In the genomic region with DNA sequence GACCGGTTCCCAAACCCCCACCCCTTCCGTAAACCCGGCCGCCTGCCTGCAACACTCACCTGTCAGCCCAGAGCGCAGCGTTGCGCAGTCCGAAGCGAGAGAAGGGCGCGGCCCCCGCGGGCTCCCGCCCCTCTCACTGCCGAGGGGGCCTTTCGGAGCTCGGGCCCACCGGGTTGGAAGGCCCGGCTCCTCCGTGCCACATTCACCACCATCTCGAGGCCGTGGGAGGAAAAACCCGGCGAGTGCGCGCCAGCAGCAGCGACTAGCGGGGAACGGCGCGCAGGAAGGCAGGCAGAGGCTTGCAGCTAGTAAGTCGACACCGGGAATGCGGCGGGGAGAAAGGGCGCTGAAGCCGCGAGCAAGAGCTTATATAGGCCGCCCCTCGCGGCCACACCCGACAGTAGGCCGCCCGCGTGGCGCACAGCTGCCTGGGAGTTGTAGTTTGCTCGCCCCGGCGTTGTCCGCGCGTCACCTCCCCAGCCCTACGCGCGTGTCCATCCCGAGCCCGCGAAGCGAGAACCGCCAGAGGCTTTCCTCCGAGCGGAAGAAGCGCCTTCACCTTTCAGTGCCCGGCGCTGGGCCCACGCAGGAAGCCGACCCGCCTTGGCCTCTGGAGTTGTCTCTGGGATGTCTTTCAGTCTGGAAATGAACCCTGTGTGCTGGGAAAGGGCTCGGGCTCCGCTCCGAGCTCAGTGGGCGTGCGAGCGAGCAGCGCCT, we compare ENCODE assay signal across 8 cellular contexts. TPM values are rescaled to one million over a fixed set of nuclear protein-coding genes. Genes with fewer than 3 reads are reported as not detected.
A peak's percentile ranks its signal among the peaks of the same experiment; 100 is the strongest.
DNase-seq lines count a peak whose midpoint lies in the region; ATAC-seq, FAIRE-seq and TF ChIP-seq lines count a peak whose summit lies in the region.

No MANE protein-coding gene starts in this region.

- H3K79me2 ChIP-seq in keratinocyte (ENCODE audit: control insufficient read depth, insufficient read depth, low read length), result peaks cover 29% of the 10 kb centered on the region

- CTCF ChIA-PET in activated B cell treated with CpG ODN at 0.5 μM for 24 hours (lab: Charles Lee), result interaction anchor here (0.9 to 2.2 kb wide), 13 partner anchors 19 to 333 kb away, joined by 3 to 10 read pairs (median 4); partner anchors contain the start of genes PHACTR4, RNU11, TAF12 and TRNAU1AP

- peaks cover 24% of the 10 kb centered on the region for H3K4me1 ChIP-seq in keratinocyte (ENCODE audit: control insufficient read depth, extremely low read depth, insufficient read depth, low read length)

- no peaks in the 10 kb centered on the region for H3K27me3 Mint-ChIP-seq in activated B cell treated with CpG ODN at 0.5 μM for 24 hours

- dilution Hi-C loops in keratinocyte (cut with MboI; ENCODE audit: extremely low pct_ligation_motif_present, low sequenced_read_pairs), result no loop called here

- peaks cover 48% of the 10 kb centered on the region for H3K4me1 Mint-ChIP-seq in activated B cell treated with CpG ODN at 0.5 μM for 24 hours

- peak overlapping the region; percentile 96 for H3K4me3 Mint-ChIP-seq in activated B cell treated with CpG ODN at 0.5 μM for 24 hours

- H3K27ac ChIP-seq in caudate nucleus (ENCODE audit: low read depth, low read length) (peak overlapping the region; percentile 87), keratinocyte (ENCODE audit: control insufficient read depth, insufficient read depth, low read length) (peak overlapping the region; percentile 84)

- DNase-seq in AG08396 (ENCODE audit: low spot score) (peak; percentile 99), NCI-H2196 treated with DMSO at 0.1 percent for 48 hours (lab: John Stamatoyannopoulos, UW; ENCODE audit: unreplicated experiment) (peak; percentile 93), activated B cell treated with CpG ODN at 0.5 μM for 24 hours (peak; percentile 94), caudate nucleus (lab: John Stamatoyannopoulos, UW) (peak; percentile 30 to 97 (median 91)), keratinocyte (ENCODE audit: low read depth, low spot score) (peak; percentile 91)
- peak; percentile 91 to 93 (median 93) for DNase-seq in stimulated activated CD4-positive, alpha-beta T cell treated with anti-CD3 and anti-CD28 coated beads, Interleukin-12 subunit alpha, Interleukin-12 subunit beta, amount 100 ng/mL, for 48 hours (ENCODE audit: low read depth in 2 of 3, low spot score in 1 of 3)

- no peaks in the 10 kb centered on the region for H3K27me3 ChIP-seq in keratinocyte (ENCODE audit: control insufficient read depth, extremely low read depth, insufficient read depth, low read length)

- H4K20me1 ChIP-seq in keratinocyte (ENCODE audit: control insufficient read depth, extremely low read depth, insufficient read depth, low read length), result peaks cover 27% of the 10 kb centered on the region

- peak; percentile 65 for ATAC-seq in GM18873 (IDR thresholded peaks at IDR 0.05; ENCODE audit: low FRiP score, unreplicated experiment)
- ATAC-seq in HG03135 (IDR thresholded peaks at IDR 0.05; ENCODE audit: unreplicated experiment), result peak; percentile 83
- peak; percentile 90 for ATAC-seq in activated B cell treated with CpG ODN at 0.5 μM for 24 hours (ENCODE audit: low read depth)

- TF ChIP-seq CTCF in activated B cell treated with CpG ODN at 0.5 μM for 24 hours (IDR thresholded peaks at IDR 0.05) (no peak), keratinocyte (optimal IDR thresholded peaks at IDR 0.05 in 1 of 3, IDR thresholded peaks at IDR 0.05 in 1 of 3, conservative IDR thresholded peaks at IDR 0.05 in 1 of 3; ENCODE audit: extremely low read depth in 1 of 3, insufficient read depth in 2 of 3, low read length in 3 of 3) (no peak)

- peak overlapping the region; percentile 76 to 88 (median 84) for H3K4me3 ChIP-seq in keratinocyte (ENCODE audit: control insufficient read depth in 2 of 3, extremely low read depth in 1 of 3, insufficient read depth in 2 of 3, low read depth in 1 of 3, low read length in 3 of 3)

- no peak for FAIRE-seq in keratinocyte (lab: Jason Lieb, UNC)

- intact Hi-C loops in activated B cell treated with CpG ODN at 0.5 μM for 24 hours (cut with micrococcal nuclease), result loop anchor here (1.0 to 5.0 kb wide), 11 partner anchors 11 to 601 kb away; partner anchors contain the start of genes RAB42, RCC1, RNU11 and SRSF4

- H3K27ac Mint-ChIP-seq in activated B cell treated with CpG ODN at 0.5 μM for 24 hours, result peak overlapping the region; percentile 91

- H3K9me1 ChIP-seq in keratinocyte (ENCODE audit: control insufficient read depth, extremely low read depth, insufficient read depth, low read length), result peaks cover 6% of the 10 kb centered on the region

- peak overlapping the region; percentile 84 for H2AFZ ChIP-seq in keratinocyte (ENCODE audit: control insufficient read depth, low read length)

- no peaks in the 10 kb centered on the region for H3K9me3 Mint-ChIP-seq in activated B cell treated with CpG ODN at 0.5 μM for 24 hours

- peak overlapping the region; percentile 85 for H3K9ac ChIP-seq in keratinocyte (ENCODE audit: control insufficient read depth, extremely low read depth, insufficient read depth, low read length)

- H3K4me2 ChIP-seq in keratinocyte (ENCODE audit: control insufficient read depth, extremely low read depth, insufficient read depth, low read depth, low read length), result peak overlapping the region; percentile 99

- peaks cover 48% of the 10 kb centered on the region for H3K36me3 Mint-ChIP-seq in activated B cell treated with CpG ODN at 0.5 μM for 24 hours (ENCODE audit: low read depth)

- H3K36me3 ChIP-seq in keratinocyte (ENCODE audit: control insufficient read depth in 2 of 2, extremely low read depth in 1 of 2, insufficient read depth in 2 of 2, low read length in 2 of 2), result peaks cover 21 to 32% of the 10 kb centered on the region in 2 experiments

- no peaks in the 10 kb centered on the region for H3K9me3 ChIP-seq in keratinocyte (ENCODE audit: control insufficient read depth, low read depth, low read length)

- POLR2A ChIA-PET in activated B cell treated with CpG ODN at 0.5 μM for 24 hours (lab: Charles Lee), result interaction anchor here (0.5 to 9.4 kb wide), 58 partner anchors 9 to 809 kb away, joined by 3 to 221 read pairs (median 6); partner anchors contain the start of genes ATP5IF1, EYA3, GMEB1 and MED18

RNA-seq across cellular contexts. Expression of gene RAB42, which starts 10.4 kb away (rescaled TPM):
- 0.20 and 0.29 TPM in 2 replicates for total RNA-seq in activated B cell treated with CpG ODN at 0.5 μM for 24 hours
- 0.05 to 0.27 TPM (median 0.17 TPM) in 3 replicates for polyA plus RNA-seq in keratinocyte
- not detected for polyA plus RNA-seq in keratinocyte (2011; ENCODE audit: low read depth)
- polyA plus RNA-seq in keratinocyte (2011; cell fraction: cytosol; rRNA removed), result 0.09 and 0.12 TPM in 2 replicates
- 0.15 TPM in 1 of 2 replicates, not detected in the other for polyA plus RNA-seq in keratinocyte (2011; cell fraction: nucleus; rRNA removed)
- polyA plus RNA-seq in keratinocyte (2012; ENCODE audit: low replicate concordance), result 0.08 and 0.09 TPM in 2 replicates
- 0.16 to 0.30 TPM in 2 of 3 replicates, not detected in the other for polyA minus RNA-seq in keratinocyte
- not detected for polyA minus RNA-seq in keratinocyte (2011; cell fraction: cytosol; rRNA and poly(A)+ RNA removed)
- 0.42 TPM in 1 of 2 replicates, not detected in the other for polyA minus RNA-seq in keratinocyte (2011; cell fraction: nucleus; rRNA and poly(A)+ RNA removed)

RNA-seq across cellular contexts. Expression of gene TRNAU1AP, which starts 28.8 kb away (rescaled TPM):
- total RNA-seq in activated B cell treated with CpG ODN at 0.5 μM for 24 hours, result 36.9 and 42.0 TPM in 2 replicates
- 28.9 to 43.5 TPM (median 40.4 TPM) in 3 replicates for polyA plus RNA-seq in keratinocyte
- polyA plus RNA-seq in keratinocyte (2011; ENCODE audit: low read depth), result 20.9 TPM
- polyA plus RNA-seq in keratinocyte (2011; cell fraction: cytosol; rRNA removed), result 23.1 and 27.7 TPM in 2 replicates
- 33.8 and 34.5 TPM in 2 replicates for polyA plus RNA-seq in keratinocyte (2011; cell fraction: nucleus; rRNA removed)
- polyA plus RNA-seq in keratinocyte (2012; ENCODE audit: low replicate concordance), result 25.7 and 31.9 TPM in 2 replicates
- 10.1 to 19.9 TPM (median 11.8 TPM) in 3 replicates for polyA minus RNA-seq in keratinocyte
- 5.6 TPM for polyA minus RNA-seq in keratinocyte (2011; cell fraction: cytosol; rRNA and poly(A)+ RNA removed)
- polyA minus RNA-seq in keratinocyte (2011; cell fraction: nucleus; rRNA and poly(A)+ RNA removed), result 8.3 and 10.3 TPM in 2 replicates

Comparison
In these comparisons a context has a peak if more than half of its experiments do, and no peak if none do; other contexts are left out.
1. Peak in every context shown above with its lines: DNase-seq, ATAC-seq, H3K4me3 ChIP-seq and H3K27ac ChIP-seq.